In the genomic region with DNA sequence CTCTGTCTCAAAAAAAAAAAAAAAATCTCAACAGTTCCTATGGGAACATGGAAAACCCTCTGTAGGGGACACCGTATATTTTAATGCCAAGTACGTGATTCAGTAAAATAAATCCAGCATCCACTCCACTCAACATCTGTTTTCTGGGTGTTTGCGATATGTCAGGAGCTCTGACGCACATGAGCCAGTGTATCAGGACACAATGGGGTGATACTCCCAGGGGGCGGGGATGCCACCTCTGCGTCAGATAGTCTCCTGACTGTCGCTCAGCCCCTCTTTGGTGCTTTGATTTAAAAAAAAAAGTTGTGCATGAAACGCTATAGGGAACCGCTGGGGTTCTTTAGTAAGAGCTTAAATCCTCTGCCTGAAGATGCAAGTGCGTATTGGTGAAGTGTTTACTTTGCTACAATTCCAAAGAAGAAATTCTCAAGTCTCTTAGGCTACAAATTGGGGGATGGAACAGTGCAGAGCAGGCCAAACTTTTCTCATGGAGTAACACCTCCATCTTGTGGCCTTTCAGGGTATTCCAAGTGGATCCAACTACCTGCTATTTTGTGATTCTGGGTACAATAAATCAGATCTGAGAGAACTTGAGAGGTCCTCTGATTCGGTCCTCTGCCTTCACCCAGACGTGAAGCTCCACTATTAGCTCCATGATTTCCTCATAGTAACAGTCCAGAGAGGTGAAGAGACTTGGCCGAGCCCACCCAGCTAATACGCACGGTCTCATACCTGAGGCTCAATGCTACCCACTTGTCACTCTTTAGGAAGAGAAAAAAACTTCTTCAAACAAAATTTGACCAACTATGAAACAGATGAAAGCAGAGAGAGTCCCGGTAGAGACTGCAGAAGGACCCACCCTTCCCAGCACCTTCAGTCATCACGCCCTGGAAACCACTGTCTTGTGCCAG, we compare ENCODE assay signal across 8 cellular contexts. TPM values are rescaled to one million over a fixed set of nuclear protein-coding genes. Genes with fewer than 3 reads are reported as not detected.
DNase-seq lines count a peak whose midpoint lies in the region; ATAC-seq, FAIRE-seq and TF ChIP-seq lines count a peak whose summit lies in the region.

No MANE protein-coding gene starts in this region.

- no peak overlapping the region for H3K4me3 Mint-ChIP-seq in CD14-positive monocyte

- H3K36me3 Mint-ChIP-seq in CD14-positive monocyte: no peaks in the 10 kb centered on the region

- H3K4me3 ChIP-seq in astrocyte of the spinal cord (ENCODE audit: low read depth, low read length): no peak overlapping the region

- H3K27me3 Mint-ChIP-seq in CD14-positive monocyte (ENCODE audit: low read depth in 3 of 3): peaks cover 6 to 8% (median 7%) of the 10 kb centered on the region in 3 donors

- peaks cover 2% of the 10 kb centered on the region for H3K4me1 Mint-ChIP-seq in CD14-positive monocyte

- DNase-seq in CD14-positive monocyte (ENCODE audit: low spot score): no peak
- peak; percentile 44 for DNase-seq in GM19239 (ENCODE audit: insufficient read length, low spot score)
- peak; percentile 26 for DNase-seq in NCI-H446 treated with DMSO at 0.1 percent for 48 hours (lab: John Stamatoyannopoulos, UW)
- DNase-seq in astrocyte of the spinal cord (ENCODE audit: low read depth, low spot score): peak; percentile 81
- DNase-seq in iPS-NIHi7 (ENCODE audit: extremely low spot score): peak; percentile 56
- peak; percentile 11 for DNase-seq in stimulated activated naive CD8-positive, alpha-beta T cell treated with anti-CD3 and anti-CD28 coated beads, Interleukin-15, Interleukin-2, amounts not matched to agents 100 U/mL and 50 U/mL, for 24 hours

- peak; percentile 60 for TF ChIP-seq CTCF in CD14-positive monocyte (IDR thresholded peaks at IDR 0.05)
- TF ChIP-seq CTCF in astrocyte of the spinal cord (IDR thresholded peaks at IDR 0.05; ENCODE audit: low read depth, low read length): peak; percentile 80

- intact Hi-C loops in CD14-positive monocyte (cut with micrococcal nuclease): loop anchor here in 1 of 2 donors (2.0 kb wide), 1 partner anchor 56 kb away; no protein-coding TSS in a partner anchor

- ATAC-seq in stimulated activated naive CD8-positive, alpha-beta T cell treated with anti-CD3 and anti-CD28 coated beads, Interleukin-15, Interleukin-2, amounts not matched to agents 100 U/mL and 50 U/mL, for 24 hours: no peak
- ATAC-seq in GM18520 (IDR thresholded peaks at IDR 0.05; ENCODE audit: unreplicated experiment): no peak
- ATAC-seq in GM21825 (IDR thresholded peaks at IDR 0.05; ENCODE audit: unreplicated experiment): no peak

- no peak overlapping the region for H3K27ac Mint-ChIP-seq in CD14-positive monocyte

- peak; percentile 31 for FAIRE-seq in GM19239 (lab: Jason Lieb, UNC)

- peaks cover 0 to 6% (median 3%) of the 10 kb centered on the region in 7 donors for H3K9me3 Mint-ChIP-seq in CD14-positive monocyte

- in situ Hi-C loops in astrocyte of the spinal cord (cut with HindIII; ENCODE audit: low sequenced_read_pairs): no loop called here

RNA-seq across cellular contexts. Expression of a gene that starts 9.3 kb away (rescaled TPM):
- not detected for polyA plus RNA-seq in CD14-positive monocyte
